In genomic region chr16:84117482-84117843, GRCh38 we compare ENCODE assay signal across 8 cellular contexts. TPM values are rescaled to one million over a fixed set of nuclear protein-coding genes. Genes with fewer than 3 reads are reported as not detected.
DNase-seq lines count a peak whose midpoint lies in the region; ATAC-seq, FAIRE-seq and TF ChIP-seq lines count a peak whose summit lies in the region.

No MANE protein-coding gene starts in this region.

- peak overlapping the region; percentile 46 to 88 (median 84) for H3K9ac ChIP-seq in H1 (replicated peaks in 1 of 4; ENCODE audit: extremely low read depth in 1 of 4, low read depth in 3 of 4, low read length in 3 of 4)

- no peak overlapping the region for H4K91ac ChIP-seq in H1 (replicated peaks; ENCODE audit: insufficient read length, low read length)

- H3K27me3 Mint-ChIP-seq in WTC11 (ENCODE audit: low read depth): no peaks in the 10 kb centered on the region

- H4K8ac ChIP-seq in H1 (ENCODE audit: extremely low read depth, insufficient read depth, low read length): peak overlapping the region; percentile 81; the same call in 1 of the 2 replicates

- H3K4me1 ChIP-seq in H1 (replicated peaks in 1 of 4; ENCODE audit: control insufficient read depth in 3 of 4, insufficient read depth in 4 of 4, low read length in 3 of 4) (peaks cover 0 to 2% (median 0%) of the 10 kb centered on the region in 4 experiments; a peak in 1 of 7 replicates), mononuclear cell (ENCODE audit: insufficient read depth, low read length) (peaks cover 36% of the 10 kb centered on the region)

- no peak overlapping the region for H3K23ac ChIP-seq in H1 (ENCODE audit: insufficient read length)

- H3K36me3 Mint-ChIP-seq in WTC11: peaks cover 5% of the 10 kb centered on the region

- H4K5ac ChIP-seq in H1 (ENCODE audit: insufficient read length, low read depth, low read length): no peak overlapping the region

- WGBS in H1 (ENCODE audit: extremely low coverage in 1 of 2, insufficient coverage in 1 of 2, insufficient read length in 1 of 2, insufficient replicate concordance in 2 of 2, low coverage in 1 of 2, low lambda C conversion rate in 2 of 2, missing lambda C conversion rate in 1 of 2), 2 experiments: 17% methylated on average over 13 of the region's 13 CpGs; no CpG with 5 or more reads in 1 of the 2 experiments

- peaks cover 0 to 3% (median under 1%) of the 10 kb centered on the region in 4 experiments; a peak in 5 of 8 replicates for H3K36me3 ChIP-seq in H1 (ENCODE audit: control insufficient read depth in 2 of 4, insufficient read depth in 4 of 4, low read length in 3 of 4)

- H2BK15ac ChIP-seq in H1 (ENCODE audit: low read length): no peak overlapping the region

- H3K23me2 ChIP-seq in H1 (ENCODE audit: low read depth, low read length): peaks cover 6% of the 10 kb centered on the region

- H3K79me2 ChIP-seq in H1 (ENCODE audit: control insufficient read depth in 1 of 2, insufficient read depth in 2 of 2, low read length in 2 of 2): peaks cover 0 to 35% of the 10 kb centered on the region in 2 experiments; a peak in 3 of 4 replicates

- no peak overlapping the region for H2AK5ac ChIP-seq in H1 (ENCODE audit: low read depth, low read length)

- peak overlapping the region; percentile 13 for H3K27ac Mint-ChIP-seq in WTC11

- H3K79me1 ChIP-seq in H1 (ENCODE audit: low read depth, low read length): peaks cover 6% of the 10 kb centered on the region

- no peak for TF ChIP-seq RAD21 in H1 (IDR thresholded peaks at IDR 0.05 in 1 of 2, conservative IDR thresholded peaks at IDR 0.05 in 1 of 2; ENCODE audit: low read depth in 2 of 2, low read length in 2 of 2)

- DNase-seq in GM12891 (ENCODE audit: insufficient read length, low spot score) (peak; percentile 43), HT-29 (ENCODE audit: low spot score) (peak; percentile 51), WTC11 (ENCODE audit: low spot score) (no peak), H1 (ENCODE audit: low read depth in 1 of 2, low spot score in 2 of 2) (no peak)

- H4K20me1 ChIP-seq in H1 (replicated peaks in 1 of 2; ENCODE audit: control insufficient read depth in 1 of 2, insufficient read depth in 2 of 2, low read length in 2 of 2): peaks cover 0 to 5% of the 10 kb centered on the region in 2 experiments

- TF ChIP-seq CTCF in WTC11 (IDR thresholded peaks at IDR 0.05): no peak
- no peak for TF ChIP-seq CTCF in H1 (IDR thresholded peaks at IDR 0.05; ENCODE audit: control extremely low read depth in 1 of 3, insufficient read depth in 1 of 3, low read depth in 1 of 3, low read length in 3 of 3)

- H3K27me3 ChIP-seq in H1 (replicated peaks in 1 of 4; ENCODE audit: control insufficient read depth in 3 of 4, extremely low read depth in 1 of 4, insufficient read depth in 3 of 4, low read length in 3 of 4) (no peaks in the 10 kb centered on the region), mononuclear cell (ENCODE audit: insufficient read depth, low read length) (no peaks in the 10 kb centered on the region)

- H3K9me3 Mint-ChIP-seq in WTC11: no peaks in the 10 kb centered on the region

- H3K18ac ChIP-seq in H1 (ENCODE audit: extremely low read depth, low read length): no peak overlapping the region

- H3K4me3 ChIP-seq in H1 (ENCODE audit: extremely low read depth in 1 of 4, insufficient read depth in 2 of 4, low read depth in 3 of 4, low read length in 4 of 4) (peak overlapping the region; percentile 69 to 92 (median 84)), mononuclear cell (ENCODE audit: low read length) (peak overlapping the region; percentile 85)

- H2BK5ac ChIP-seq in H1 (ENCODE audit: low read depth, low read length): no peak overlapping the region

- no peaks in the 10 kb centered on the region for H3K9me3 ChIP-seq in H1 (ENCODE audit: insufficient read depth in 2 of 2, low read depth in 1 of 2, low read length in 1 of 2)
- no peaks in the 10 kb centered on the region for H3K9me3 ChIP-seq in mononuclear cell (ENCODE audit: low read depth, low read length)

- ATAC-seq in WTC11: no peak
- ATAC-seq in HG02885 (IDR thresholded peaks at IDR 0.05; ENCODE audit: poor library complexity, unreplicated experiment): no peak
- ATAC-seq in HG02623 (IDR thresholded peaks at IDR 0.05; ENCODE audit: unreplicated experiment): no peak

- peaks cover 11% of the 10 kb centered on the region for H3K4me1 Mint-ChIP-seq in WTC11

- peak; percentile 77 for FAIRE-seq in GM12891 (lab: Jason Lieb, UNC)
- FAIRE-seq in H1 (lab: Jason Lieb, UNC): peak; percentile 19

- no peak overlapping the region for H3K4ac ChIP-seq in H1 (replicated peaks; ENCODE audit: insufficient read length, low read depth, low read length)

- H3K4me2 ChIP-seq in H1 (ENCODE audit: insufficient read depth in 1 of 2, low read depth in 2 of 2, low read length in 2 of 2): peak overlapping the region; percentile 64 to 81

- no peak overlapping the region for H2BK12ac ChIP-seq in H1 (ENCODE audit: low read depth, low read length)

- 0 out of 2 replicates have a peak overlapping the region, but pooled peaks have one; percentile 46 for H3K27ac ChIP-seq in H1 (ENCODE audit: low read depth, low read length)
- peak overlapping the region; percentile 76 for H3K27ac ChIP-seq in temporal lobe (ENCODE audit: low read depth, low read length)

- peak overlapping the region; percentile 86 for H3K4me3 Mint-ChIP-seq in WTC11

- peak overlapping the region; percentile 26 for H3K56ac ChIP-seq in H1 (replicated peaks; ENCODE audit: insufficient read length, low read depth, low read length)

- no peak for TF ChIP-seq POLR2A in GM12891 (IDR thresholded peaks at IDR 0.05; ENCODE audit: low read depth, low read length)
- TF ChIP-seq POLR2A in H1 (IDR thresholded peaks at IDR 0.05; ENCODE audit: control extremely low read depth in 1 of 2, low read depth in 2 of 2, low read length in 2 of 2): no peak

- POLR2A ChIA-PET in WTC11 (lab: Charles Lee) (interaction anchor here (1.3 kb wide), 2 partner anchors 28 to 103 kb away, joined by 5 to 7 read pairs; partner anchors contain the start of genes DNAAF1 and HSDL1), H1 (lab: Charles Lee; ENCODE audit: partially characterized antibody) (interaction anchor here (0.5 to 4.6 kb wide), 18 partner anchors 9 to 148 kb away, joined by 3 to 19 read pairs (median 4); partner anchors contain the start of genes DNAAF1, HSDL1, SLC38A8 and TAF1C)

- H2BK20ac ChIP-seq in H1 (ENCODE audit: low read length): no peak overlapping the region

- CTCF ChIA-PET in WTC11 (lab: Charles Lee) (interaction anchor here (0.8 to 2.4 kb wide), 14 partner anchors 11 to 1094 kb away, joined by 3 to 29 read pairs (median 6); partner anchors contain the start of genes DNAAF1, HSDL1 and TAF1C), H1 (lab: Charles Lee; ENCODE audit: partially characterized antibody) (interaction anchor here (0.7 to 6.0 kb wide), 11 partner anchors 10 to 73 kb away, joined by 3 to 44 read pairs (median 3); no protein-coding TSS in a partner anchor)

- no peak overlapping the region for H2BK120ac ChIP-seq in H1 (replicated peaks; ENCODE audit: low read depth, low read length)

- peak overlapping the region; percentile 84 for H2AFZ ChIP-seq in H1 (ENCODE audit: low read length)

- TF ChIP-seq EP300 in H1 (IDR thresholded peaks at IDR 0.05; ENCODE audit: borderline replicate concordance in 1 of 2, low read depth in 2 of 2, low read length in 2 of 2): no peak

- H3K14ac ChIP-seq in H1 (ENCODE audit: insufficient read length): no peak overlapping the region

TF ChIP-seq in WTC11, 78 proteins besides CTCF, POLR2A, EP300 and RAD21 (continues in another document):
- no peak for TF ChIP-seq CREB1 (CRISPR knock-in tag; IDR thresholded peaks at IDR 0.05)

RNA-seq across cellular contexts. Expression of gene MBTPS1, which starts 0.7 kb away (rescaled TPM):
- polyA plus RNA-seq in GM12891 (2012; ENCODE audit: low read depth, missing spikeins): 18.9 TPM
- total RNA-seq in HT-29 (2014; rRNA removed; shearing (Covaris generic)): 50.1 and 57.4 TPM in 2 replicates
- 45.1 to 47.4 TPM (median 46.9 TPM) in 3 replicates for total RNA-seq in WTC11 (2021)
- 52.0 and 53.3 TPM in 2 replicates for total RNA-seq in H1 (2021; fragmentation: NEBNext Ultra II Directional; extraction: Animal tissue kit (Norgen Biotek cat#: 25700))
- polyA plus RNA-seq in H1 (2011; rRNA removed): 30.6 and 33.7 TPM in 2 replicates
- polyA plus RNA-seq in H1 (2011; cell fraction: cytosol; rRNA removed): 46.4 TPM
- 83.5 TPM for polyA plus RNA-seq in H1 (2011; cell fraction: nucleus; rRNA removed)
- polyA plus RNA-seq in H1 (2012, experiment 1 of 2): 39.2 to 58.7 TPM (median 43.2 TPM) in 4 replicates
- 11.1 TPM for polyA plus RNA-seq in H1 (2012, experiment 2 of 2)
- 55.9 TPM for polyA plus RNA-seq in H1 (2013, experiment 1 of 2)
- polyA plus RNA-seq in H1 (2013, experiment 2 of 2): 58.6 TPM
- 61.5 and 64.3 TPM in 2 replicates for polyA minus RNA-seq in H1 (2011; rRNA and poly(A)+ RNA removed)
- polyA minus RNA-seq in H1 (2011; cell fraction: cytosol; rRNA and poly(A)+ RNA removed): 61.6 TPM
- 95.3 TPM for polyA minus RNA-seq in H1 (2011; cell fraction: nucleus; rRNA and poly(A)+ RNA removed)
- 89.3 TPM for total RNA-seq in mononuclear cell
- total RNA-seq in temporal lobe: 54.1 TPM

RNA-seq across cellular contexts. Expression of gene HSDL1, which starts 27.5 kb away (rescaled TPM):
- polyA plus RNA-seq in GM12891 (2012; ENCODE audit: low read depth, missing spikeins): 3.9 TPM
- 5.8 and 6.6 TPM in 2 replicates for total RNA-seq in HT-29 (2014; rRNA removed; shearing (Covaris generic))
- 48.6 to 58.1 TPM (median 53.4 TPM) in 3 replicates for total RNA-seq in WTC11 (2021)
- 55.7 and 58.5 TPM in 2 replicates for total RNA-seq in H1 (2021; fragmentation: NEBNext Ultra II Directional; extraction: Animal tissue kit (Norgen Biotek cat#: 25700))
- polyA plus RNA-seq in H1 (2011; rRNA removed): 18.2 and 25.0 TPM in 2 replicates
- 34.1 TPM for polyA plus RNA-seq in H1 (2011; cell fraction: cytosol; rRNA removed)
- 16.4 TPM for polyA plus RNA-seq in H1 (2011; cell fraction: nucleus; rRNA removed)
- 30.7 to 44.0 TPM (median 34.1 TPM) in 4 replicates for polyA plus RNA-seq in H1 (2012, experiment 1 of 2)
- 4.5 TPM for polyA plus RNA-seq in H1 (2012, experiment 2 of 2)
- 26.5 TPM for polyA plus RNA-seq in H1 (2013, experiment 1 of 2)
- polyA plus RNA-seq in H1 (2013, experiment 2 of 2): 28.9 TPM
- polyA minus RNA-seq in H1 (2011; rRNA and poly(A)+ RNA removed): 54.2 and 75.7 TPM in 2 replicates
- polyA minus RNA-seq in H1 (2011; cell fraction: cytosol; rRNA and poly(A)+ RNA removed): 24.4 TPM
- polyA minus RNA-seq in H1 (2011; cell fraction: nucleus; rRNA and poly(A)+ RNA removed): 18.6 TPM
- 12.0 TPM for total RNA-seq in mononuclear cell
- total RNA-seq in temporal lobe: 141 TPM

RNA-seq across cellular contexts. Expression of gene DNAAF1, which starts 27.6 kb away (rescaled TPM):
- polyA plus RNA-seq in GM12891 (2012; ENCODE audit: low read depth, missing spikeins): 0.14 TPM
- 0.03 and 0.08 TPM in 2 replicates for total RNA-seq in HT-29 (2014; rRNA removed; shearing (Covaris generic))
- total RNA-seq in WTC11 (2021): 0.09 to 0.62 TPM (median 0.20 TPM) in 3 replicates
- 0.09 and 0.27 TPM in 2 replicates for total RNA-seq in H1 (2021; fragmentation: NEBNext Ultra II Directional; extraction: Animal tissue kit (Norgen Biotek cat#: 25700))
- polyA plus RNA-seq in H1 (2011; rRNA removed): 0.06 and 0.15 TPM in 2 replicates
- polyA plus RNA-seq in H1 (2011; cell fraction: cytosol; rRNA removed): 0.12 TPM
- polyA plus RNA-seq in H1 (2011; cell fraction: nucleus; rRNA removed): 0.58 TPM
- polyA plus RNA-seq in H1 (2012, experiment 1 of 2): 0.36 to 2.1 TPM (median 0.61 TPM) in 4 replicates
- 0.25 TPM for polyA plus RNA-seq in H1 (2012, experiment 2 of 2)
- 0.10 TPM for polyA plus RNA-seq in H1 (2013, experiment 1 of 2)
- polyA plus RNA-seq in H1 (2013, experiment 2 of 2): 0.13 TPM
- 0.13 and 0.20 TPM in 2 replicates for polyA minus RNA-seq in H1 (2011; rRNA and poly(A)+ RNA removed)
- polyA minus RNA-seq in H1 (2011; cell fraction: cytosol; rRNA and poly(A)+ RNA removed): not detected
- not detected for polyA minus RNA-seq in H1 (2011; cell fraction: nucleus; rRNA and poly(A)+ RNA removed)
- total RNA-seq in mononuclear cell: 25.3 TPM
- total RNA-seq in temporal lobe: 0.25 TPM

Comparison
In these comparisons a context has a peak if more than half of its experiments do, and no peak if none do; other contexts are left out.
1. DNase-seq: peak in GM12891 (single experiment) and HT-29 (single experiment); none in WTC11 (single experiment) and H1 (0 of 2).
2. RNA of gene DNAAF1, which starts 27.6 kb away (total RNA-seq): 25.3 TPM in mononuclear cell (single experiment); 0.25 TPM in temporal lobe (single experiment), 0.09 to 0.62 TPM in WTC11, 0.09 to 0.27 TPM in H1 and 0.03 to 0.08 TPM in HT-29; every median in the first group is over 10 times any median in the second.